13 cellular contexts compared by ENCODE assay signal in genomic region chrX:130260316-130260715, GRCh38. TPM values are rescaled to one million over a fixed set of nuclear protein-coding genes. Genes with fewer than 3 reads are reported as not detected.
DNase-seq lines count a peak whose midpoint lies in the region; ATAC-seq and TF ChIP-seq lines count a peak whose summit lies in the region.
"Had no signal": no experiment of that assay in that cellular context is flagged by ENCODE, and none has a peak within 500 bp of the region (broad histone marks: within the 10 kb centered on the region; RNA-seq: fewer than 3 reads in every experiment).

No MANE protein-coding gene starts in this region.

- H3K9me2 ChIP-seq in HCT116 (ENCODE audit: insufficient read depth): no peaks in the 10 kb centered on the region

- H3K9me3 ChIP-seq in HCT116 (ENCODE audit: control insufficient read depth in 1 of 2, insufficient read depth in 1 of 2, low read depth in 1 of 2, low read length in 2 of 2): no peaks in the 10 kb centered on the region
- H3K9me3 ChIP-seq: SJCRH30 had no signal

- no peak for TF ChIP-seq CTCF in HCT116 (IDR thresholded peaks at IDR 0.05 in 2 of 3, conservative IDR thresholded peaks at IDR 0.05 in 1 of 3; ENCODE audit: borderline replicate concordance in 1 of 3, insufficient read depth in 1 of 3, low read depth in 2 of 3, low read length in 2 of 3)

- POLR2A ChIA-PET in HCT116 (lab: Charles Lee): no interaction called here

- peaks cover 4 to 24% of the 10 kb centered on the region in 2 experiments; a peak in 2 of 4 replicates for H3K4me1 ChIP-seq in HCT116 (ENCODE audit: control insufficient read depth in 1 of 2, insufficient read depth in 2 of 2, low read length in 2 of 2)

- DNase-seq in HCT116 (ENCODE audit: low read depth, low spot score) (peak; percentile 4), NCI-H524 treated with DMSO at 0.1 percent for 48 hours (lab: John Stamatoyannopoulos, UW) (peak; percentile 51), fibroblast of gingiva (ENCODE audit: low read depth) (peak; percentile 59), myocyte (ENCODE audit: low read depth) (peak; percentile 32), cerebellar cortex (ENCODE audit: low spot score) (no peak), medulla oblongata (ENCODE audit: extremely low spot score) (no peak)
- DNase-seq: CD8-positive, alpha-beta memory T cell; H9; NCI-H1048; NCI-H146; NCI-H446 treated with DMSO at 0.1 percent for 48 hours; SJCRH30 had no signal

- no peaks in the 10 kb centered on the region for H3K27me3 ChIP-seq in HCT116 (ENCODE audit: insufficient read depth, low read length)
- H3K27me3 ChIP-seq: SJCRH30 had no signal

- BruUV-seq in HCT116 (replicated peaks; lab: Mats Ljungman, UMichigan): no TSS peak

- H3K4me3 ChIP-seq in HCT116 (replicated peaks in 1 of 2; ENCODE audit: low read depth in 1 of 2, low read length in 2 of 2): no peak overlapping the region
- H3K4me3 ChIP-seq: SJCRH30 had no signal

- H4K20me1 ChIP-seq in HCT116 (ENCODE audit: insufficient read depth): no peaks in the 10 kb centered on the region

- H3K27ac ChIP-seq in HCT116 (ENCODE audit: low read depth, low read length): no peak overlapping the region
- H3K27ac ChIP-seq: SJCRH30 had no signal

- TF ChIP-seq RAD21 in HCT116 (IDR thresholded peaks at IDR 0.05; ENCODE audit: low read depth): no peak

- intact Hi-C loops in HCT116 (cut with micrococcal nuclease): no loop called here

- H3K79me2 ChIP-seq in HCT116 (ENCODE audit: insufficient read depth, low read length): peaks cover 28% of the 10 kb centered on the region

- no peak for TF ChIP-seq POLR2A in HCT116 (IDR thresholded peaks at IDR 0.05; ENCODE audit: borderline replicate concordance, extremely low read depth, insufficient read depth, insufficient read length)

- no peaks in the 10 kb centered on the region for H3K36me3 ChIP-seq in HCT116 (ENCODE audit: control insufficient read depth in 1 of 2, insufficient read depth in 2 of 2, low read length in 2 of 2)
- H3K36me3 ChIP-seq: SJCRH30 had no signal

- peak overlapping the region; percentile 23; the same call in 1 of the 2 replicates for H3K4me2 ChIP-seq in HCT116 (ENCODE audit: low read length)

- RAD21 ChIA-PET in HCT116 (lab: Charles Lee; ENCODE audit: low non-redundant PET in 1 of 2, low total read pairs in 2 of 2, uncharacterized antibody in 2 of 2, unreplicated experiment in 2 of 2): no interaction called here

- H2AFZ ChIP-seq in HCT116 (ENCODE audit: low read depth, low read length, poor library complexity, severe bottlenecking): no peak overlapping the region

- no peak overlapping the region for H3K9ac ChIP-seq in HCT116 (ENCODE audit: low read length)

- ATAC-seq in HCT116 (no peak), GM21528 (IDR thresholded peaks at IDR 0.05; ENCODE audit: low FRiP score, unreplicated experiment) (no peak)

- CTCF ChIA-PET in HCT116 (lab: Charles Lee): no interaction called here

TF ChIP-seq in HCT116, 20 proteins besides CTCF, POLR2A, EP300 and RAD21:
- TF ChIP-seq JUND (IDR thresholded peaks at IDR 0.05) (0 out of 2 replicates have a peak, but pooled peaks have one; percentile 11), ZFX (IDR thresholded peaks at IDR 0.05) (no peak), FOSL1 (IDR thresholded peaks at IDR 0.05; ENCODE audit: low read depth) (peak; percentile 37; the same call in 1 of the 2 replicates)

RNA-seq across cellular contexts. Expression of gene ZNF280C, which starts 8.4 kb away (rescaled TPM):
- total RNA-seq in HCT116 (2021; ENCODE audit: unreplicated experiment) (12.3 TPM), myocyte (8.7 and 10.1 TPM in 2 replicates)
- 2.3 and 3.2 TPM in 2 replicates for polyA plus RNA-seq in HCT116 (2012)
- polyA plus RNA-seq in myocyte (2012): 1.2 TPM

Comparison
In these comparisons a context has a peak if more than half of its experiments do, and no peak if none do; other contexts are left out.
1. DNase-seq: peak in HCT116 (single experiment), NCI-H524 treated with DMSO at 0.1 percent for 48 hours (single experiment), fibroblast of gingiva (single experiment) and myocyte (single experiment); none in cerebellar cortex (single experiment) and medulla oblongata (single experiment).